Comparison of ENCODE assay signal across 14 cellular contexts in the genomic region with DNA sequence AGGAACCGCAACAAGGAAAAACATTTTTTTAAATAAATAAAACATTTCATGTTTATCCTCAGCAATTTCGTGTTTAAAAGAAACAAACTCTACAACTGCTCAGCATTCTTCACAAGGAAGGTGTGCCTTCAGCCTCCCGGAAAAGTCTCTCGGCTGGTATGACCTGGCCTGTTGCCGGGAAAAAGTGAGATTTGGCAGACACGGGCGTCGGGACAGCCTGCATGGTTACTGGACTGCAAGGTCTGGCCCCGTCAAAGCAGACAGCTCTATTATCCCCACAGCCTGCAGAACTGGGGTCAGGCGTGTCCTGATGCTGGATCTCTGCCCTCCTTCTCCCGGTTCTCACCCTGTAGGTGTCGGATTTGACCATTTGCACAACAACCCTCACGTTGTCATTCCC.
DNase-seq lines count a peak whose midpoint lies in the region; ATAC-seq, FAIRE-seq and TF ChIP-seq lines count a peak whose summit lies in the region.
"Had no signal": no experiment of that assay in that cellular context is flagged by ENCODE, and none has a peak within 500 bp of the region (broad histone marks: within the 10 kb centered on the region; RNA-seq: fewer than 3 reads in every experiment).

No MANE protein-coding gene starts in this region.

- DNase-seq in body of pancreas (peak; percentile 48 to 79 (median 69)), right atrium auricular region (ENCODE audit: low spot score) (peak; percentile 62), pancreas (peak; percentile 28 to 76 (median 72)), GM12892 (ENCODE audit: insufficient read length) (no peak), T-helper 9 cell (no peak)
- DNase-seq: activated CD4-positive, alpha-beta T cell treated with anti-CD3 and anti-CD28 coated beads, Interleukin-2, amount 10 ng/mL, durations not matched to agents 24 days and 14 days; activated naive CD4-positive, alpha-beta T cell treated with anti-CD3 and anti-CD28 coated beads, Interleukin-2, amount 50 U/mL, for 16 hours; effector CD4-positive, alpha-beta T cell; KG1; NCI-H524 had no signal

- H3K4me1 ChIP-seq in BLaER1 (peaks cover 28% of the 10 kb centered on the region), body of pancreas (peaks cover 8% of the 10 kb centered on the region), right atrium auricular region (peaks cover 0 to 18% of the 10 kb centered on the region in 2 donors), pancreas (no peaks in the 10 kb centered on the region)

- peaks cover 20% of the 10 kb centered on the region for H3K9me3 ChIP-seq in BLaER1
- H3K9me3 ChIP-seq in body of pancreas: no peaks in the 10 kb centered on the region
- H3K9me3 ChIP-seq in right atrium auricular region: no peaks in the 10 kb centered on the region
- no peaks in the 10 kb centered on the region for H3K9me3 ChIP-seq in pancreas
- H3K9me3 ChIP-seq: tibial nerve had no signal

- H3K9ac ChIP-seq in BLaER1: no peak overlapping the region

- H3K36me3 ChIP-seq in BLaER1 (no peaks in the 10 kb centered on the region), body of pancreas (replicated peaks in 1 of 2; ENCODE audit: insufficient read depth in 1 of 2, low read depth in 2 of 2) (no peaks in the 10 kb centered on the region), right atrium auricular region (no peaks in the 10 kb centered on the region), pancreas (no peaks in the 10 kb centered on the region)
- H3K36me3 ChIP-seq: tibial nerve had no signal

- intact Hi-C loops in body of pancreas (cut with DNase I): no loop called here
- intact Hi-C loops in pancreas (cut with DNase I): no loop called here

- no peak overlapping the region for H3K4me3 ChIP-seq in BLaER1
- H3K4me3 ChIP-seq in body of pancreas: no peak overlapping the region
- no peak overlapping the region for H3K4me3 ChIP-seq in right atrium auricular region
- no peak overlapping the region for H3K4me3 ChIP-seq in pancreas
- H3K4me3 ChIP-seq: tibial nerve had no signal

- ATAC-seq in body of pancreas (peak; percentile 80), pancreas (peak; percentile 67 to 90 (median 90)), GM19035 (IDR thresholded peaks at IDR 0.05; ENCODE audit: unreplicated experiment) (no peak)
- no peak for ATAC-seq in activated CD4-positive, CD25-positive, alpha-beta regulatory T cell treated with anti-CD3 and anti-CD28 coated beads, Interleukin-2, amount 50 U/mL, for 24 hours

- TF ChIP-seq POLR2A in body of pancreas (IDR thresholded peaks at IDR 0.05) (no peak), GM12892 (IDR thresholded peaks at IDR 0.05; ENCODE audit: low read depth, low read length) (no peak)

- no peak for TF ChIP-seq CTCF in body of pancreas (IDR thresholded peaks at IDR 0.05)
- no peak for TF ChIP-seq CTCF in right atrium auricular region (IDR thresholded peaks at IDR 0.05)
- no peak for TF ChIP-seq CTCF in pancreas (IDR thresholded peaks at IDR 0.05)

- no peaks in the 10 kb centered on the region for H3K27me3 ChIP-seq in BLaER1
- H3K27me3 ChIP-seq in body of pancreas: no peaks in the 10 kb centered on the region
- H3K27me3 ChIP-seq in right atrium auricular region: no peaks in the 10 kb centered on the region
- H3K27me3 ChIP-seq in pancreas: no peaks in the 10 kb centered on the region
- H3K27me3 ChIP-seq: tibial nerve had no signal

- no peaks in the 10 kb centered on the region for H4K20me1 ChIP-seq in BLaER1

- H3K4me2 ChIP-seq in BLaER1: peak overlapping the region; percentile 24; the same call in 1 of the 2 replicates

- FAIRE-seq in pancreas (lab: Jason Lieb, UNC) (no peak), GM12892 (lab: Jason Lieb, UNC) (no peak)

- H3K27ac ChIP-seq in BLaER1 (no peak overlapping the region), body of pancreas (peak overlapping the region in 3 of 4 donors; percentile 4 to 60 (median 43)), right atrium auricular region (peak overlapping the region in 1 of 2 donors; percentile 16), pancreas (peak overlapping the region in 2 of 4 donors; percentile 52 to 63)
- H3K27ac ChIP-seq: tibial nerve had no signal

- WGBS in body of pancreas, 2 donors: 44 to 52% methylated on average over 13 of the region's 13 CpGs
- WGBS in pancreas, 2 donors: 33 to 38% methylated on average over 13 of the region's 13 CpGs

Comparison
In these comparisons a context has a peak if more than half of its experiments do, and no peak if none do; other contexts are left out.
1. ATAC-seq: peak in body of pancreas (single experiment) and pancreas (4 of 4); none in GM19035 (single experiment) and activated CD4-positive, CD25-positive, alpha-beta regulatory T cell treated with anti-CD3 and anti-CD28 coated beads, Interleukin-2, amount 50 U/mL, for 24 hours (0 of 2).
2. DNase-seq: peak in body of pancreas (4 of 4), right atrium auricular region (single experiment) and pancreas (6 of 6); none in GM12892 (single experiment) and T-helper 9 cell (single experiment).